ENCODE assay signal across 9 cellular contexts in the genomic region with DNA sequence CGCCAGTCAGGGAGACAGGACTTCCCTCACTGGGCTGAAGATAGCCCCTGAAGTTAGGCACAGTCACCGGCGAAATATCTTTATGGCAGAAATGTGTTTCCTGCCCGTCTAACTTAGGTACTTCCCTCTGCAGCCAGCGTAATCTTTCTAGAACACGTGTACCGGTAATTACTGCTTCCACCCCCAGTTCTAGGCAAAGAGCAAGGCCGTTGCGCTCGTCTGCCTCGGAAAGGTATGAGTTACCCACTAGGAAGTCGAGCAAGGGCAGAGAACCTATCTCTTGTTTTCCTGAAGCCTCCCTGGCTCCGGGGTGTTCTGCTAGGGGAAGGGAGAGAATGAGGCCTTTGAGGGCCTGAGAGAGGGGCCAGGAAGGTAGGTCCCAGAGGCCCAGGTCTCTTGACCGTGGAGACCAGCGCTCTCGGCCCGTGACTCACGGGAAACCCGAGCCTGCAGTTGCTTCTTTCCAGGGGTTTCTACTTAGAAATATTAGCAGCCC.
DNase-seq lines count a peak whose midpoint lies in the region; ATAC-seq and TF ChIP-seq lines count a peak whose summit lies in the region.
"Had no signal": no experiment of that assay in that cellular context is flagged by ENCODE, and none has a peak within 500 bp of the region (broad histone marks: within the 10 kb centered on the region; RNA-seq: fewer than 3 reads in every experiment).

No MANE protein-coding gene starts in this region.

- peak; percentile 46 for TF ChIP-seq POLR2A in GM19099 (IDR thresholded peaks at IDR 0.05; ENCODE audit: extremely low read depth, insufficient read length, low read depth)

- no peaks in the 10 kb centered on the region for H3K27me3 Mint-ChIP-seq in IgD-negative memory B cell

- H3K36me3 Mint-ChIP-seq in IgD-negative memory B cell = peaks cover 7% of the 10 kb centered on the region

- peak overlapping the region in 3 of 4 donors; percentile 79 to 96 (median 94) for H3K4me3 Mint-ChIP-seq in IgD-negative memory B cell

- peak overlapping the region in 1 of 3 donors; percentile 22 for H3K27ac Mint-ChIP-seq in IgD-negative memory B cell

- peaks cover 0 to 2% (median under 1%) of the 10 kb centered on the region in 3 donors for H3K9me3 Mint-ChIP-seq in IgD-negative memory B cell

- DNase-seq in stimulated activated CD4-positive, alpha-beta T cell treated with anti-CD3 and anti-CD28 coated beads, Interleukin-2, amount 100 ng/mL, for 4 hours (ENCODE audit: low read depth) = peak; percentile 17
- DNase-seq in substantia nigra (lab: John Stamatoyannopoulos, UW) = no peak
- no peak for DNase-seq in AG20443 (ENCODE audit: low spot score)
- DNase-seq: kidney glomerular epithelial cell had no signal

- no peaks in the 10 kb centered on the region for H3K27me3 ChIP-seq in duodenal mucosa (ENCODE audit: control insufficient read depth in 1 of 2, insufficient read depth in 2 of 2, low read length in 2 of 2)

- H3K9ac ChIP-seq in duodenal mucosa (ENCODE audit: low read depth in 1 of 2, low read length in 2 of 2) = peak overlapping the region in 1 of 2 donors; percentile 2

- ATAC-seq in HG03469 (IDR thresholded peaks at IDR 0.05; ENCODE audit: unreplicated experiment) = no peak
- ATAC-seq in GM19397 (IDR thresholded peaks at IDR 0.05; ENCODE audit: unreplicated experiment) = no peak

- H3K36me3 ChIP-seq in duodenal mucosa (ENCODE audit: control insufficient read depth in 1 of 2, insufficient read depth in 2 of 2, low read length in 2 of 2) = no peaks in the 10 kb centered on the region

- H3K27ac ChIP-seq in duodenal mucosa (ENCODE audit: low read depth, low read length) (no peak overlapping the region), substantia nigra (ENCODE audit: low read depth, low read length, poor library complexity, severe bottlenecking) (no peak overlapping the region)

- H3K9me3 ChIP-seq in duodenal mucosa (ENCODE audit: control insufficient read depth in 1 of 2, low read length in 2 of 2) = no peaks in the 10 kb centered on the region

- peak overlapping the region; percentile 0 to 29 for H3K4me3 ChIP-seq in duodenal mucosa (ENCODE audit: low read depth in 1 of 2, low read length in 2 of 2)

- peaks cover 6 to 18% (median 9%) of the 10 kb centered on the region in 3 donors for H3K4me1 Mint-ChIP-seq in IgD-negative memory B cell

- no peaks in the 10 kb centered on the region for H3K4me1 ChIP-seq in duodenal mucosa (ENCODE audit: control insufficient read depth in 1 of 2, insufficient read depth in 2 of 2, low read length in 2 of 2)
